Comparison of ENCODE assay signal across 35 cellular contexts in the genomic region with DNA sequence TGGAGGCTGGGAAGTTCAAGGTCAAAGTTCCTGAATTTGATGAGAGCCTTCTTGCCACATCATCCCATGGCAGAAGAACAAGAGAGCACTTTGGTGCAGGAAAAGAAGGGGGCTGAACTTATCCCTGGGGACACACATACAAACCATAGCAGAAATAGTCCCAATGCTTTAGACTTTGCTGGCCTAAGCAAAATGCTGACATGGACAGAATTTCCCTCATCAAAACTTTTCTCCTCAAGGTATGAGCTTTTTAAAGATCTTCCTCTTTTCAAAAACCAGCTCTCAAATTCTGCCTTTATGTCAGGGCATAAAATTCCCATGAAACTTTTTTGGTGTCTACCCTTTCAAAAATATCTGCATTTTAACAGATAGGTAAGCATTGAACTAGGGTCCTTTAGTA.
"Had no signal": no experiment of that assay in that cellular context is flagged by ENCODE, and none has a peak within 500 bp of the region (broad histone marks: within the 10 kb centered on the region; RNA-seq: fewer than 3 reads in every experiment).

No MANE protein-coding gene starts in this region.

- H3K9me3 ChIP-seq: MG63 had no signal

- DNase-seq: Karpas-422, Kasumi-1, MG63, MM.1S, MV-4-11, NCI-H1048, NCI-H1092, NCI-H1092 treated with DMSO at 0.1 percent for 48 hours, NCI-H1105, NCI-H1105 treated with DMSO at 0.1 percent for 48 hours, NCI-H1417, NCI-H1417 treated with DMSO at 0.1 percent for 48 hours, NCI-H1436, NCI-H1436 treated with DMSO at 0.1 percent for 48 hours, NCI-H146, NCI-H1694, NCI-H1694 treated with DMSO at 0.1 percent for 48 hours, NCI-H187, NCI-H187 treated with DMSO at 0.1 percent for 48 hours, NCI-H1930, NCI-H2029 treated with DMSO at 0.1 percent for 48 hours, NCI-H2081, NCI-H2081 treated with DMSO at 0.1 percent for 48 hours, NCI-H2107, NCI-H2171, NCI-H2171 treated with DMSO at 0.1 percent for 48 hours, NCI-H2227 treated with DMSO at 0.1 percent for 48 hours, NCI-H226, NCI-H345, NCI-H446, NCI-H446 treated with DMSO at 0.1 percent for 48 hours, NCI-H510A, NCI-H510A treated with DMSO at 0.1 percent for 48 hours, NCI-H524, NCI-H524 treated with DMSO at 0.1 percent for 48 hours had no signal

- H3K36me3 ChIP-seq: MG63 had no signal

- H3K27me3 ChIP-seq: MG63 had no signal

- H3K4me3 ChIP-seq: MG63 had no signal
